ENCODE assay signal across 9 cellular contexts in the genomic region with DNA sequence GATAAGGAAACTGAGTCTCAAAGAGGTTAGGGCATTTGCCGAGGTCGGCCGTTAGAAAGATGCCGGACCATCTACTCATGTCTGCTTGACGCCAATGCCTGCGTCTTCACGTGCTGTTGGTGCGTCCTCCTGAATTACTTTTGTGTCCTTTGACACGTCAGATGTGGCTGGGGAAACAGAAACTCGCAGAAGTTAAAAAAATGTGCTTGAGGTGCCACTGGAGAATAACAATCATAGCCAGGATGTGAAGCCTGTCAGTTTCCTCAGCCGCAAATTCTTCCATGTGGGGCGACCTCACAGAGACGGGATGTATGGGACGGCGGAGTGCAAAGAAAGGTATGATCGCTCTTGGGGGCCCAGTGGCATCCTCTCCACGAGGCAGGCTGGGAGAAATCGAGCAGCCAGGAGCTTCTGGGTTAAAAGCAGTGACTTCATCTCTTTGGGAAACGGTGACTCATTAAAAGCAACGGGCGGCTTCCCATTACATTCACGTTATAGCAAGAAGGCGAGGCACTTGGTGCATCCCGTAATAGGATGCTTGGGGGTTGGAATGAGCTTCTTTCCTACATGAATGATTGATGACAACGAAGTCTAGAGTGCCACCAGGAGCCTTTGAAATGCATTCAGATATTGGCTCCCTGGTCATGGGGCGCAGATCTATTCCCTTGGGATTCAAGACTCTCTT.
DNase-seq lines count a peak whose midpoint lies in the region; ATAC-seq, FAIRE-seq and TF ChIP-seq lines count a peak whose summit lies in the region.
"Had no signal": no experiment of that assay in that cellular context is flagged by ENCODE, and none has a peak within 500 bp of the region (broad histone marks: within the 10 kb centered on the region; RNA-seq: fewer than 3 reads in every experiment).

No MANE protein-coding gene starts in this region.

- no peaks in the 10 kb centered on the region for H3K27me3 ChIP-seq in H1 (replicated peaks in 1 of 4; ENCODE audit: control insufficient read depth in 3 of 4, extremely low read depth in 1 of 4, insufficient read depth in 3 of 4, low read length in 3 of 4)

- H3K27ac Mint-ChIP-seq in osteocyte (ENCODE audit: unreplicated experiment): peak overlapping the region; percentile 92

- no peaks in the 10 kb centered on the region for H3K27me3 Mint-ChIP-seq in osteocyte (ENCODE audit: unreplicated experiment)

- CTCF ChIA-PET in H1 (lab: Charles Lee; ENCODE audit: partially characterized antibody): no interaction called here

- no peak overlapping the region for H3K9ac ChIP-seq in H1 (replicated peaks in 1 of 4; ENCODE audit: extremely low read depth in 1 of 4, low read depth in 3 of 4, low read length in 3 of 4)

- TF ChIP-seq RAD21 in H1 (IDR thresholded peaks at IDR 0.05 in 1 of 2, conservative IDR thresholded peaks at IDR 0.05 in 1 of 2; ENCODE audit: low read depth in 2 of 2, low read length in 2 of 2): no peak

- H3K4me3 Mint-ChIP-seq in osteocyte (ENCODE audit: unreplicated experiment): peak overlapping the region; percentile 12

- H3K18ac ChIP-seq in H1 (ENCODE audit: extremely low read depth, low read length): no peak overlapping the region

- H4K5ac ChIP-seq in H1 (ENCODE audit: insufficient read length, low read depth, low read length): no peak overlapping the region

- H3K4me1 ChIP-seq in H1 (replicated peaks in 1 of 4; ENCODE audit: control insufficient read depth in 3 of 4, insufficient read depth in 4 of 4, low read length in 3 of 4): peaks cover 0 to 4% (median 0%) of the 10 kb centered on the region in 4 experiments; a peak in 1 of 7 replicates

- no peak overlapping the region for H3K4me2 ChIP-seq in H1 (ENCODE audit: insufficient read depth in 1 of 2, low read depth in 2 of 2, low read length in 2 of 2)

- no peak overlapping the region for H4K8ac ChIP-seq in H1 (ENCODE audit: extremely low read depth, insufficient read depth, low read length)

- ATAC-seq in HG03469 (IDR thresholded peaks at IDR 0.05; ENCODE audit: unreplicated experiment): no peak
- no peak for ATAC-seq in HG03280 (IDR thresholded peaks at IDR 0.05; ENCODE audit: unreplicated experiment)
- ATAC-seq in GM21717 (IDR thresholded peaks at IDR 0.05; ENCODE audit: unreplicated experiment): no peak

- H4K20me1 ChIP-seq in H1 (replicated peaks in 1 of 2; ENCODE audit: control insufficient read depth in 1 of 2, insufficient read depth in 2 of 2, low read length in 2 of 2): no peaks in the 10 kb centered on the region

- H3K79me1 ChIP-seq in H1 (ENCODE audit: low read depth, low read length): no peaks in the 10 kb centered on the region

- H3K9me3 ChIP-seq in H1 (ENCODE audit: insufficient read depth in 2 of 2, low read depth in 1 of 2, low read length in 1 of 2): no peaks in the 10 kb centered on the region

- no peak overlapping the region for H3K56ac ChIP-seq in H1 (replicated peaks; ENCODE audit: insufficient read length, low read depth, low read length)

- no peak overlapping the region for H3K14ac ChIP-seq in H1 (ENCODE audit: insufficient read length)

- no peaks in the 10 kb centered on the region for H3K23me2 ChIP-seq in H1 (ENCODE audit: low read depth, low read length)

- no peak overlapping the region for H4K91ac ChIP-seq in H1 (replicated peaks; ENCODE audit: insufficient read length, low read length)

- H2BK20ac ChIP-seq in H1 (ENCODE audit: low read length): no peak overlapping the region

- POLR2A ChIA-PET in H1 (lab: Charles Lee; ENCODE audit: partially characterized antibody): no interaction called here

- H3K79me2 ChIP-seq in H1 (ENCODE audit: control insufficient read depth in 1 of 2, insufficient read depth in 2 of 2, low read length in 2 of 2): no peaks in the 10 kb centered on the region

- H2BK120ac ChIP-seq in H1 (replicated peaks; ENCODE audit: low read depth, low read length): no peak overlapping the region

- no peak overlapping the region for H2BK5ac ChIP-seq in H1 (ENCODE audit: low read depth, low read length)

- no peak overlapping the region for H2BK15ac ChIP-seq in H1 (ENCODE audit: low read length)

- no peak overlapping the region for H3K4me3 ChIP-seq in H1 (ENCODE audit: extremely low read depth in 1 of 4, insufficient read depth in 2 of 4, low read depth in 3 of 4, low read length in 4 of 4)

- H2BK12ac ChIP-seq in H1 (ENCODE audit: low read depth, low read length): no peak overlapping the region

- H3K4me1 Mint-ChIP-seq in osteocyte (ENCODE audit: unreplicated experiment): peaks cover 30% of the 10 kb centered on the region

- DNase-seq in GM04503 (ENCODE audit: low read depth) (peak; percentile 70), NCI-H446 treated with DMSO at 0.1 percent for 48 hours (lab: John Stamatoyannopoulos, UW) (peak; percentile 25), H1 (ENCODE audit: low read depth in 1 of 2, low spot score in 2 of 2) (no peak), osteocyte (ENCODE audit: extremely low spot score, unreplicated experiment) (no peak), D341Med (ENCODE audit: low spot score) (no peak)
- DNase-seq: NK-92 treated with Interleukin-12 subunit alpha and Interleukin-12 subunit beta, amount 100 ng/mL, for 24 hours had no signal

- H3K4ac ChIP-seq in H1 (replicated peaks; ENCODE audit: insufficient read length, low read depth, low read length): no peak overlapping the region

- no peak overlapping the region for H3K23ac ChIP-seq in H1 (ENCODE audit: insufficient read length)

- TF ChIP-seq CTCF in H1 (IDR thresholded peaks at IDR 0.05; ENCODE audit: control extremely low read depth in 1 of 3, insufficient read depth in 1 of 3, low read depth in 1 of 3, low read length in 3 of 3) (no peak), osteocyte (IDR thresholded peaks at IDR 0.05) (no peak)

- H2AFZ ChIP-seq in H1 (ENCODE audit: low read length): no peak overlapping the region

- no peaks in the 10 kb centered on the region for H3K36me3 ChIP-seq in H1 (ENCODE audit: control insufficient read depth in 2 of 4, insufficient read depth in 4 of 4, low read length in 3 of 4)

- no peak overlapping the region for H2AK5ac ChIP-seq in H1 (ENCODE audit: low read depth, low read length)

- WGBS in H1 (ENCODE audit: extremely low coverage in 1 of 2, insufficient coverage in 1 of 2, insufficient read length in 1 of 2, insufficient replicate concordance in 2 of 2, low coverage in 1 of 2, low lambda C conversion rate in 2 of 2, missing lambda C conversion rate in 1 of 2), 2 experiments: 87% methylated on average over 26 of the region's 26 CpGs; no CpG with 5 or more reads in 1 of the 2 experiments

- TF ChIP-seq POLR2A in H1 (IDR thresholded peaks at IDR 0.05; ENCODE audit: control extremely low read depth in 1 of 2, low read depth in 2 of 2, low read length in 2 of 2): no peak

- FAIRE-seq in H1 (lab: Jason Lieb, UNC): no peak

- TF ChIP-seq EP300 in H1 (IDR thresholded peaks at IDR 0.05; ENCODE audit: borderline replicate concordance in 1 of 2, low read depth in 2 of 2, low read length in 2 of 2): no peak

- H3K9me3 Mint-ChIP-seq in osteocyte (ENCODE audit: unreplicated experiment): no peaks in the 10 kb centered on the region

- peaks cover 3% of the 10 kb centered on the region for H3K36me3 Mint-ChIP-seq in osteocyte (ENCODE audit: unreplicated experiment)

- H3K27ac ChIP-seq in H1 (ENCODE audit: low read depth, low read length): no peak overlapping the region

TF ChIP-seq in H1, 55 proteins besides CTCF, POLR2A, EP300 and RAD21:
- 0 out of 2 replicates have a peak, but pooled peaks have one; percentile 17 for TF ChIP-seq JUND (IDR thresholded peaks at IDR 0.05; ENCODE audit: low read length)
- TF ChIP-seq CBX5 (IDR thresholded peaks at IDR 0.05; ENCODE audit: low read depth, low read length): no peak

Comparison
In these comparisons a context has a peak if more than half of its experiments do, and no peak if none do; other contexts are left out.
1. DNase-seq: peak in GM04503 (single experiment) and NCI-H446 treated with DMSO at 0.1 percent for 48 hours (single experiment); none in H1 (0 of 2), osteocyte (single experiment) and D341Med (single experiment).